ENCODE assay signal across 19 cellular contexts in the genomic region with DNA sequence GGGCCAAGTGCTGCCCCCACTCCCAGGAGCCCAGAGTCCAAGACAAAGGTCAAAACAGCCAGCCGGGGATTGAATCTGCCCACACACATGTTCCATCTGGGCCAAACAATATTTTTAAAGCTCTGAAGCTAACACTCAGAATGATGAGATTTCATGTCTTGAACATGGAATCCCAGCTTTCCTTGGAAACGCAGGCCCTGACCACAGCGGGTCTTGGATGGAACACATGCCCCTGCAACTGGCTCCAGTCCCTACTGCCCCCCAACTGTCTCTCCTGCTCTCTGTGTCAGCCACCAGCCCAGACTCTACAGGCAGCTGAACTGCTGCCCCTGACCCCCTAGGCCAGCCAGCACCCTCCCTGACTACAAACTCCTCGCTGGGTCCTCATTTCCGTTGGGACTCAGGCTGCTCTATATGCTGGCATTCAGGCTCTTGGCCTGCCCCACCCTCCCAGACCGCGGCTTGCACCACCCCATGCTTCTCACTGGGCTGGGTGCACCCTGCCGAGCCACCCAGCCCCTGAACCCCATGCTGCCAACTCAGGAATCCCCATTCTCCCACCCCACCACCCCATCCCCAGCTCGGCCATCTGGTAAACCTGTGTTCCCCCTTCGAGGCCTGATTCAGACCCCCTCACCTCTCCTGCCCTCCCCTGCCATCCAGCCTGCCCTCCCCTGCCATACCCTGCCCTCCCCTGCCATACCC.
DNase-seq lines count a peak whose midpoint lies in the region; ATAC-seq and TF ChIP-seq lines count a peak whose summit lies in the region.
"Had no signal": no experiment of that assay in that cellular context is flagged by ENCODE, and none has a peak within 500 bp of the region (broad histone marks: within the 10 kb centered on the region; RNA-seq: fewer than 3 reads in every experiment).

No MANE protein-coding gene starts in this region.

- H3K4ac ChIP-seq in neuronal stem cell (ENCODE audit: low read length): no peak overlapping the region

- H4K8ac ChIP-seq in neuronal stem cell (ENCODE audit: low read depth, low read length): no peak overlapping the region

- intact Hi-C loops in ascending aorta (cut with DNase I) (no loop called here), left ventricle myocardium superior (cut with micrococcal nuclease) (no loop called here), Caco-2 (cut with micrococcal nuclease; ENCODE audit: unreplicated experiment) (no loop called here)

- no peaks in the 10 kb centered on the region for H3K27me3 Mint-ChIP-seq in Caco-2 (ENCODE audit: insufficient read depth, unreplicated experiment)
- H3K27me3 Mint-ChIP-seq: activated naive CD8-positive, alpha-beta T cell treated with anti-CD3 and anti-CD28 coated beads, Interleukin-2, amount 50 U/mL, for 24 hours; stimulated activated naive CD8-positive, alpha-beta T cell treated with anti-CD3 and anti-CD28 coated beads, Interleukin-15, Interleukin-2, amounts not matched to agents 100 ng/mL and 50 ng/mL, for 24 hours had no signal

- no peak overlapping the region for H2BK15ac ChIP-seq in neuronal stem cell (ENCODE audit: low read length)

- TF ChIP-seq POLR2A in upper lobe of left lung (IDR thresholded peaks at IDR 0.05): no peak

- H3K9me3 ChIP-seq in ascending aorta (no peaks in the 10 kb centered on the region), neuronal stem cell (replicated peaks in 1 of 2; ENCODE audit: control insufficient read depth in 2 of 2, insufficient read depth in 1 of 2, low read depth in 1 of 2, low read length in 2 of 2) (peaks cover 0 to 3% of the 10 kb centered on the region in 2 donors), upper lobe of left lung (no peaks in the 10 kb centered on the region), Caco-2 (no peaks in the 10 kb centered on the region; the same call in 1 of the 2 replicates)

- no peak for DNase-seq in ascending aorta (ENCODE audit: low spot score in 2 of 2)
- peak; percentile 15 for DNase-seq in left ventricle myocardium superior
- no peak for DNase-seq in neuronal stem cell (ENCODE audit: low spot score)
- DNase-seq in upper lobe of left lung: no peak
- no peak for DNase-seq in Caco-2
- DNase-seq in COR-L47 (lab: John Stamatoyannopoulos, UW): no peak
- DNase-seq: activated naive CD8-positive, alpha-beta T cell treated with anti-CD3 and anti-CD28 coated beads, Interleukin-2, amount 50 U/mL, for 24 hours; C1 segment of cervical spinal cord; effector memory CD4-positive, alpha-beta T cell; hippocampal formation; NCI-H1092; NCI-H526 treated with DMSO at 0.1 percent for 48 hours; WERI-Rb-1 had no signal

- no peak for ATAC-seq in left ventricle myocardium superior
- ATAC-seq in upper lobe of left lung (ENCODE audit: low FRiP score in 2 of 2): no peak
- no peak for ATAC-seq in HG03520 (IDR thresholded peaks at IDR 0.05; ENCODE audit: unreplicated experiment)
- ATAC-seq: activated naive CD8-positive, alpha-beta T cell treated with anti-CD3 and anti-CD28 coated beads, Interleukin-2, amount 50 U/mL, for 24 hours had no signal

- H3K79me1 ChIP-seq in neuronal stem cell (ENCODE audit: low read depth, low read length): peaks cover 3% of the 10 kb centered on the region

- TF ChIP-seq EP300 in upper lobe of left lung (IDR thresholded peaks at IDR 0.05): no peak

- POLR2A ChIA-PET in Caco-2 (lab: Charles Lee): no interaction called here

- no peak overlapping the region for H2BK12ac ChIP-seq in neuronal stem cell (ENCODE audit: low read length)

- peaks cover 10 to 25% of the 10 kb centered on the region in 2 donors for H3K4me1 ChIP-seq in ascending aorta
- H3K4me1 ChIP-seq in neuronal stem cell (ENCODE audit: control insufficient read depth in 2 of 2, insufficient read depth in 1 of 2, low read depth in 1 of 2, low read length in 2 of 2): peaks cover 0 to 7% of the 10 kb centered on the region in 2 donors
- peaks cover 6 to 26% (median 18%) of the 10 kb centered on the region in 4 donors for H3K4me1 ChIP-seq in upper lobe of left lung
- no peaks in the 10 kb centered on the region for H3K4me1 ChIP-seq in Caco-2
- H3K4me1 ChIP-seq: parathyroid adenoma had no signal

- no peak overlapping the region for H2AK5ac ChIP-seq in neuronal stem cell (ENCODE audit: low read depth, low read length)

- H3K18ac ChIP-seq in neuronal stem cell (ENCODE audit: low read length): peak overlapping the region; percentile 38

- H3K23ac ChIP-seq in neuronal stem cell (ENCODE audit: low read depth, low read length, poor library complexity): no peak overlapping the region

- no peaks in the 10 kb centered on the region for H3K9me3 Mint-ChIP-seq in Caco-2 (ENCODE audit: unreplicated experiment)
- H3K9me3 Mint-ChIP-seq: activated naive CD8-positive, alpha-beta T cell treated with anti-CD3 and anti-CD28 coated beads, Interleukin-2, amount 50 U/mL, for 24 hours; activated T-helper 1 cell treated with anti-CD3 and anti-CD28 coated beads, Interleukin-12 subunit alpha, Interleukin-12 subunit beta, Interleukin-2, Interleukin-4 antibody, amounts not matched to agents 30 ng/mL and 10 ng/mL and 1 ng/mL, durations not matched to agents 14 hours and 24 hours and 36 hours; central memory CD8-positive, alpha-beta T cell; stimulated activated naive CD8-positive, alpha-beta T cell treated with anti-CD3 and anti-CD28 coated beads, Interleukin-15, Interleukin-2, amounts not matched to agents 100 ng/mL and 50 ng/mL, for 24 hours; T-helper 1 cell treated with Interleukin-12 subunit alpha and Interleukin-12 subunit beta and Interleukin-4 antibody, amounts not matched to agents 30 μg/mL and 1 μg/mL, for 36 hours had no signal

- CTCF ChIA-PET in Caco-2 (lab: Charles Lee): interaction anchor here (0.6 kb wide), 3 partner anchors 16 to 206 kb away, joined by 5 to 6 read pairs (median 6); no protein-coding TSS in a partner anchor

- H3K36me3 ChIP-seq in ascending aorta (no peaks in the 10 kb centered on the region), neuronal stem cell (replicated peaks in 1 of 2; ENCODE audit: control insufficient read depth in 2 of 2, insufficient read depth in 2 of 2, low read length in 2 of 2) (no peaks in the 10 kb centered on the region), upper lobe of left lung (no peaks in the 10 kb centered on the region), Caco-2 (ENCODE audit: control insufficient read depth, insufficient read depth, low read length) (no peaks in the 10 kb centered on the region)
- H3K36me3 ChIP-seq: WERI-Rb-1 had no signal

- H2BK5ac ChIP-seq in neuronal stem cell (ENCODE audit: low read length): no peak overlapping the region

- H3K27ac ChIP-seq in ascending aorta: peak overlapping the region; percentile 22 to 34
- no peak overlapping the region for H3K27ac ChIP-seq in neuronal stem cell (replicated peaks; ENCODE audit: low read length)
- H3K27ac ChIP-seq in upper lobe of left lung: peak overlapping the region; percentile 77 to 87 (median 82)
- H3K27ac ChIP-seq: parathyroid adenoma, WERI-Rb-1 had no signal

- H3K9ac ChIP-seq in neuronal stem cell (ENCODE audit: low read depth, low read length, poor library complexity): no peak overlapping the region
- H3K9ac ChIP-seq: parathyroid adenoma had no signal

- H4K91ac ChIP-seq in neuronal stem cell (ENCODE audit: low read depth, low read length, poor library complexity): no peak overlapping the region

- H3K27me3 ChIP-seq in ascending aorta (no peaks in the 10 kb centered on the region), neuronal stem cell (ENCODE audit: control insufficient read depth in 3 of 3, insufficient read depth in 3 of 3, low read depth in 1 of 3, low read length in 3 of 3) (no peaks in the 10 kb centered on the region), upper lobe of left lung (no peaks in the 10 kb centered on the region), Caco-2 (replicated peaks; ENCODE audit: control insufficient read depth, insufficient read depth, low read length) (no peaks in the 10 kb centered on the region)

- H3K4me3 ChIP-seq in ascending aorta: no peak overlapping the region
- no peak overlapping the region for H3K4me3 ChIP-seq in neuronal stem cell (ENCODE audit: low read length in 2 of 2)
- no peak overlapping the region for H3K4me3 ChIP-seq in upper lobe of left lung
- H3K4me3 ChIP-seq in Caco-2 (ENCODE audit: low read depth, low read length): no peak overlapping the region

- peak overlapping the region; percentile 69 for H2AFZ ChIP-seq in neuronal stem cell (ENCODE audit: low read length)
- H2AFZ ChIP-seq: parathyroid adenoma had no signal

- no TSS peak for BruUV-seq in Caco-2 (replicated peaks; lab: Mats Ljungman, UMichigan)

- H3K4me2 ChIP-seq in neuronal stem cell (ENCODE audit: insufficient read depth, low read length, poor library complexity, severe bottlenecking): no peak overlapping the region

- no peaks in the 10 kb centered on the region for H3K36me3 Mint-ChIP-seq in Caco-2 (ENCODE audit: insufficient read depth, unreplicated experiment)

- no CpG with 5 or more reads among the region's 10 CpGs for WGBS in neuronal stem cell (ENCODE audit: extremely low coverage in 2 of 2, insufficient read length in 2 of 2, insufficient replicate concordance in 1 of 2), 2 donors
- WGBS in upper lobe of left lung, 2 donors: 73 to 80% methylated on average over 6 to 10 of the region's 10 CpGs

- H3K4me3 Mint-ChIP-seq in Caco-2 (ENCODE audit: unreplicated experiment): no peak overlapping the region
- H3K4me3 Mint-ChIP-seq: activated naive CD8-positive, alpha-beta T cell treated with anti-CD3 and anti-CD28 coated beads, Interleukin-2, amount 50 U/mL, for 24 hours; activated T-helper 1 cell treated with anti-CD3 and anti-CD28 coated beads, Interleukin-12 subunit alpha, Interleukin-12 subunit beta, Interleukin-2, Interleukin-4 antibody, amounts not matched to agents 30 ng/mL and 10 ng/mL and 1 ng/mL, durations not matched to agents 14 hours and 24 hours and 36 hours; central memory CD8-positive, alpha-beta T cell; stimulated activated naive CD8-positive, alpha-beta T cell treated with anti-CD3 and anti-CD28 coated beads, Interleukin-15, Interleukin-2, amounts not matched to agents 100 ng/mL and 50 ng/mL, for 24 hours; T-helper 1 cell treated with Interleukin-12 subunit alpha and Interleukin-12 subunit beta and Interleukin-4 antibody, amounts not matched to agents 30 μg/mL and 1 μg/mL, for 36 hours had no signal

- no peak overlapping the region for H2BK120ac ChIP-seq in neuronal stem cell (ENCODE audit: low read depth, low read length)

- H3K14ac ChIP-seq in neuronal stem cell (ENCODE audit: low read length): no peak overlapping the region

- no peaks in the 10 kb centered on the region for H3K4me1 Mint-ChIP-seq in Caco-2 (ENCODE audit: low read depth, unreplicated experiment)
- H3K4me1 Mint-ChIP-seq: activated naive CD8-positive, alpha-beta T cell treated with anti-CD3 and anti-CD28 coated beads, Interleukin-2, amount 50 U/mL, for 24 hours; central memory CD8-positive, alpha-beta T cell had no signal

- TF ChIP-seq CTCF in ascending aorta (IDR thresholded peaks at IDR 0.05) (no peak), upper lobe of left lung (IDR thresholded peaks at IDR 0.05) (no peak), Caco-2 (IDR thresholded peaks at IDR 0.05; ENCODE audit: insufficient read depth in 1 of 2, low read depth in 1 of 2, low read length in 1 of 2, severe bottlenecking in 1 of 2, unreplicated experiment in 1 of 2) (no peak)

- no peak overlapping the region for H3K27ac Mint-ChIP-seq in Caco-2 (ENCODE audit: unreplicated experiment)
- H3K27ac Mint-ChIP-seq: activated naive CD8-positive, alpha-beta T cell treated with anti-CD3 and anti-CD28 coated beads, Interleukin-2, amount 50 U/mL, for 24 hours; activated T-helper 1 cell treated with anti-CD3 and anti-CD28 coated beads, Interleukin-12 subunit alpha, Interleukin-12 subunit beta, Interleukin-2, Interleukin-4 antibody, amounts not matched to agents 30 ng/mL and 10 ng/mL and 1 ng/mL, durations not matched to agents 14 hours and 24 hours and 36 hours; stimulated activated naive CD8-positive, alpha-beta T cell treated with anti-CD3 and anti-CD28 coated beads, Interleukin-15, Interleukin-2, amounts not matched to agents 100 ng/mL and 50 ng/mL, for 24 hours; T-helper 1 cell treated with Interleukin-12 subunit alpha and Interleukin-12 subunit beta and Interleukin-4 antibody, amounts not matched to agents 30 μg/mL and 1 μg/mL, for 36 hours had no signal
